9 cellular contexts compared by ENCODE assay signal in the genomic region with DNA sequence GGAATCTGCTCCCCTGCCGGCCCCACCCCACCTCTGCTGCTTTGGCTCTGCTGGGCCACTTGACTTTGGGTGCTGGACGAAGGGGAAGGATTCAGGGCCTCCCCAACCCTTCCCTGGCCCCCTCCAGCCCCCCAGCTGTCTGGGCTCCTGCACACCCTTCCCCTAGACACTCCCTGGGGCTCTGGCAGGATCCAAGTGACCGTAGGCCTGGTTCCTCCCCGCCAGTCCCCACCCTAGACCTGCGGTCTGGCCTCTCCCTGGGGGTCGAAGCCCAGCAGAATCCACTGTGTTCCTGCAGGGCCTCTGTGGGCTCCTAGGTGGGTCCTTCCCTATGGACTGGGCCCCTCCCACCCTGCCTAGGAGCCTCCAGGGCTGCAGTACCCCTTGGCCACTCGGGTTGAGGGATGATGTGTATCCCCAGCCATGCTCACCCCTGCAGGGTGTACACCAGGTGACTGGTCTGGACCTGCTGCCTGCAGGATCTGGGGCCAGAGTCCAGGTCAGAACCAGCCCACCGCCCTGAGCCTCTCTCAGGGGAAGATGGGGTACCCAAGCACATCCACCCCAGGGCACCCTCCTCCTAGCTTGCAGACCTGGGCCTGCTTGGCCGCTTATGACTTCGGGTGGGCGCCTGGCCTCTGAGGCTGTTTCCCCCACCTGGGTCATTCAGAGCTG. TPM values are rescaled to one million over a fixed set of nuclear protein-coding genes. Genes with fewer than 3 reads are reported as not detected.
DNase-seq lines count a peak whose midpoint lies in the region; ATAC-seq, FAIRE-seq and TF ChIP-seq lines count a peak whose summit lies in the region.
"Had no signal": no experiment of that assay in that cellular context is flagged by ENCODE, and none has a peak within 500 bp of the region (broad histone marks: within the 10 kb centered on the region; RNA-seq: fewer than 3 reads in every experiment).

No MANE protein-coding gene starts in this region.

- H3K4me1 ChIP-seq in hepatocyte (ENCODE audit: insufficient read depth), result peaks cover 49% of the 10 kb centered on the region

- no peaks in the 10 kb centered on the region for H3K9me3 ChIP-seq in hepatocyte (ENCODE audit: low read depth)

- H3K27me3 Mint-ChIP-seq in activated CD8-positive, alpha-beta memory T cell treated with anti-CD3 and anti-CD28 coated beads, Interleukin-2, amount 10 ng/mL, durations not matched to agents 7 days and 5 days, result no peaks in the 10 kb centered on the region

- 88% methylated on average over 10 of the region's 11 CpGs for WGBS in hepatocyte (ENCODE audit: low lambda C conversion rate, missing lambda C conversion rate)

- no peaks in the 10 kb centered on the region for H3K9me2 ChIP-seq in hepatocyte (replicated peaks; ENCODE audit: insufficient read depth)

- FAIRE-seq in GM19239 (lab: Jason Lieb, UNC), result no peak

- no peak for ATAC-seq in activated CD8-positive, alpha-beta memory T cell treated with anti-CD3 and anti-CD28 coated beads, Interleukin-2, amount 10 ng/mL, durations not matched to agents 7 days and 5 days
- ATAC-seq: PC-3 had no signal

- H3K4me3 ChIP-seq in hepatocyte, result no peak overlapping the region

- no peak overlapping the region for H3K4me3 Mint-ChIP-seq in activated CD8-positive, alpha-beta memory T cell treated with anti-CD3 and anti-CD28 coated beads, Interleukin-2, amount 10 ng/mL, durations not matched to agents 7 days and 5 days

- in situ Hi-C loops in G401 (cut with HindIII; ENCODE audit: low sequenced_read_pairs), result no loop called here

- peaks cover 23% of the 10 kb centered on the region for H3K36me3 Mint-ChIP-seq in activated CD8-positive, alpha-beta memory T cell treated with anti-CD3 and anti-CD28 coated beads, Interleukin-2, amount 10 ng/mL, durations not matched to agents 7 days and 5 days

- H2AFZ ChIP-seq in hepatocyte, result no peak overlapping the region

- H3K27ac Mint-ChIP-seq in activated CD8-positive, alpha-beta memory T cell treated with anti-CD3 and anti-CD28 coated beads, Interleukin-2, amount 10 ng/mL, durations not matched to agents 7 days and 5 days, result no peak overlapping the region

- H3K27me3 ChIP-seq in hepatocyte, result no peaks in the 10 kb centered on the region

- H3K27ac ChIP-seq in hepatocyte, result peak overlapping the region; percentile 94

- TF ChIP-seq CTCF in hepatocyte (IDR thresholded peaks at IDR 0.05; ENCODE audit: poor library complexity), result no peak

- H3K4me1 Mint-ChIP-seq in activated CD8-positive, alpha-beta memory T cell treated with anti-CD3 and anti-CD28 coated beads, Interleukin-2, amount 10 ng/mL, durations not matched to agents 7 days and 5 days, result peaks cover 30% of the 10 kb centered on the region

- H3K36me3 ChIP-seq in hepatocyte (replicated peaks; ENCODE audit: insufficient read depth, low read depth), result no peaks in the 10 kb centered on the region

- H3K9me3 Mint-ChIP-seq in activated CD8-positive, alpha-beta memory T cell treated with anti-CD3 and anti-CD28 coated beads, Interleukin-2, amount 10 ng/mL, durations not matched to agents 7 days and 5 days (ENCODE audit: low read depth), result no peaks in the 10 kb centered on the region

- peaks cover 32% of the 10 kb centered on the region for H3K79me2 ChIP-seq in hepatocyte

- peaks cover 40% of the 10 kb centered on the region for H4K20me1 ChIP-seq in hepatocyte (ENCODE audit: insufficient read depth, poor library complexity, severe bottlenecking)

- H3K4me2 ChIP-seq in hepatocyte, result peak overlapping the region; percentile 44

- CTCF ChIA-PET in activated CD8-positive, alpha-beta memory T cell treated with anti-CD3 and anti-CD28 coated beads, Interleukin-2, amount 10 ng/mL, durations not matched to agents 7 days and 5 days (lab: Charles Lee), result interaction anchor here (1.0 to 1.6 kb wide), 2 partner anchors 10 to 64 kb away, joined by 3 to 6 read pairs; no protein-coding TSS in a partner anchor

- DNase-seq in ELF-1 (ENCODE audit: low read depth, low spot score) (peak; percentile 3), hepatocyte (ENCODE audit: low spot score) (peak; percentile 52), HUDEP-2 (lab: John Stamatoyannopoulos, UW; ENCODE audit: unreplicated experiment in 76 of 76) (no peak), DMS 273 (lab: John Stamatoyannopoulos, UW; ENCODE audit: unreplicated experiment) (no peak), GM19239 (ENCODE audit: insufficient read length, low spot score) (no peak), G401 (ENCODE audit: low spot score) (no peak)
- peak; percentile 40 for DNase-seq in activated CD8-positive, alpha-beta memory T cell treated with anti-CD3 and anti-CD28 coated beads, Interleukin-2, amount 10 ng/mL, durations not matched to agents 7 days and 5 days
- DNase-seq in stimulated activated CD4-positive, alpha-beta T cell treated with anti-CD3 and anti-CD28 coated beads, Interleukin-4, amount 100 ng/mL, for 1 hour, result peak; percentile 23
- DNase-seq: PC-3 had no signal

RNA-seq across cellular contexts. Expression of gene PIM3, which starts 5.6 kb away (rescaled TPM):
- total RNA-seq in activated CD8-positive, alpha-beta memory T cell treated with anti-CD3 and anti-CD28 coated beads, Interleukin-2, amount 10 ng/mL, durations not matched to agents 7 days and 5 days, result 10 to 100 TPM; 53.4 to 79.7 TPM
- total RNA-seq in hepatocyte, result 71.8 and 81.1 TPM in 2 replicates
- 131 and 138 TPM in 2 replicates for polyA plus RNA-seq in hepatocyte
- total RNA-seq in G401 (2014; rRNA removed; shearing (Covaris generic)), result 106 and 157 TPM in 2 replicates

RNA-seq across cellular contexts. Expression of gene IL17REL, which starts 46.4 kb away (rescaled TPM):
- under 1 TPM in 1 of 2 experiments, not detected in 1; 0.05 TPM for total RNA-seq in activated CD8-positive, alpha-beta memory T cell treated with anti-CD3 and anti-CD28 coated beads, Interleukin-2, amount 10 ng/mL, durations not matched to agents 7 days and 5 days
- total RNA-seq in hepatocyte, result not detected in 2 replicates
- not detected in 2 replicates for polyA plus RNA-seq in hepatocyte
- total RNA-seq in G401 (2014; rRNA removed; shearing (Covaris generic)), result not detected in 2 replicates

RNA-seq across cellular contexts. Expression of gene CRELD2, which starts 47.7 kb away (rescaled TPM):
- total RNA-seq in activated CD8-positive, alpha-beta memory T cell treated with anti-CD3 and anti-CD28 coated beads, Interleukin-2, amount 10 ng/mL, durations not matched to agents 7 days and 5 days, result 10 to 100 TPM; 43.9 to 51.2 TPM
- total RNA-seq in hepatocyte, result 61.9 and 79.7 TPM in 2 replicates
- 129 and 151 TPM in 2 replicates for polyA plus RNA-seq in hepatocyte
- 85.5 and 121 TPM in 2 replicates for total RNA-seq in G401 (2014; rRNA removed; shearing (Covaris generic))

RNA-seq across cellular contexts. Expression of gene ALG12, which starts 47.9 kb away (rescaled TPM):
- total RNA-seq in activated CD8-positive, alpha-beta memory T cell treated with anti-CD3 and anti-CD28 coated beads, Interleukin-2, amount 10 ng/mL, durations not matched to agents 7 days and 5 days, result 10 to 100 TPM; 16.8 to 18.8 TPM
- 22.4 and 30.8 TPM in 2 replicates for total RNA-seq in hepatocyte
- 62.6 and 69.6 TPM in 2 replicates for polyA plus RNA-seq in hepatocyte
- total RNA-seq in G401 (2014; rRNA removed; shearing (Covaris generic)), result 23.8 and 24.1 TPM in 2 replicates

Comparison
In these comparisons a context has a peak if more than half of its experiments do, and no peak if none do; other contexts are left out.
1. DNase-seq: peak in ELF-1 (single experiment), activated CD8-positive, alpha-beta memory T cell treated with anti-CD3 and anti-CD28 coated beads, Interleukin-2, amount 10 ng/mL, durations not matched to agents 7 days and 5 days (single experiment), hepatocyte (single experiment) and stimulated activated CD4-positive, alpha-beta T cell treated with anti-CD3 and anti-CD28 coated beads, Interleukin-4, amount 100 ng/mL, for 1 hour (single experiment); none in HUDEP-2 (0 of 76), DMS 273 (single experiment), GM19239 (single experiment) and G401 (single experiment).